ENCODE assay signal across 12 cellular contexts in the genomic region with DNA sequence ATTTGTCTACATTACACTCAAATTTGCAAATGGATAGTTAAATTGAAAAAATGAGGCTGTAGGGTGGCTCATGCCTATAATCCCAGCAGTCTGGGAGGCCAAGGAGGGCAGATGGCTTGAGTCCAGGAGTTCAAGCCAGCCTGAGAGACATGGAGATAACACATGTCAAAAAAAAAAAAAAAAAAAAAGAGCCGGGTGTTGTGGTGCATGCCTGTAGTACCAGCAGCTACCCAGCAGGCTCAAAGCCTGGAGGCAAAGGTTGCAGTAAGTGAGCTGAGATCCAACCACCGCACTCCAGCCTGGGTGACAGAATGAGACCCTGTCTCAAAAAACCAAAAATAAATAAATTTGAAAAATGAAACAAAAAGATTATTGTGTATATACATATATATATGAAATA.
A peak's percentile ranks its signal among the peaks of the same experiment; 100 is the strongest.
DNase-seq lines count a peak whose midpoint lies in the region; TF ChIP-seq lines count a peak whose summit lies in the region.
"Had no signal": no experiment of that assay in that cellular context is flagged by ENCODE, and none has a peak within 500 bp of the region (broad histone marks: within the 10 kb centered on the region; RNA-seq: fewer than 3 reads in every experiment).

No MANE protein-coding gene starts in this region.

- TF ChIP-seq CTCF in fibroblast of pulmonary artery (IDR thresholded peaks at IDR 0.05; ENCODE audit: low read length, missing control alignments) = peak; percentile 14
- TF ChIP-seq CTCF in smooth muscle cell (IDR thresholded peaks at IDR 0.05; ENCODE audit: borderline replicate concordance, insufficient read depth, poor library complexity, severe bottlenecking) = peak; percentile 11

- H3K4me3 ChIP-seq in fibroblast of pulmonary artery (replicated peaks; ENCODE audit: low read depth, low read length) (no peak overlapping the region), smooth muscle cell (no peak overlapping the region)
- H3K4me3 ChIP-seq: lung, upper lobe of right lung had no signal

- no peaks in the 10 kb centered on the region for H3K9me3 ChIP-seq in smooth muscle cell (replicated peaks; ENCODE audit: low read depth)
- H3K9me3 ChIP-seq: upper lobe of right lung had no signal

- H3K9ac ChIP-seq in smooth muscle cell (ENCODE audit: low read depth) = no peak overlapping the region

- no peaks in the 10 kb centered on the region for H3F3A ChIP-seq in smooth muscle cell (ENCODE audit: low read depth)

- DNase-seq in NCI-H82 (lab: John Stamatoyannopoulos, UW) (peak; percentile 76), NCI-H82 treated with DMSO at 0.1 percent for 48 hours (lab: John Stamatoyannopoulos, UW; ENCODE audit: unreplicated experiment) (no peak), NCI-H1694 (lab: John Stamatoyannopoulos, UW) (peak; percentile 12), fibroblast of pulmonary artery (ENCODE audit: low read depth) (no peak), smooth muscle cell (lab: John Stamatoyannopoulos, UW; ENCODE audit: unreplicated experiment) (no peak), RPMI8226 (no peak), GF-D8 (lab: John Stamatoyannopoulos, UW) (no peak)
- no peak for DNase-seq in stimulated activated CD4-positive, alpha-beta T cell treated with anti-CD3 and anti-CD28 coated beads, Interleukin-1b, Interleukin-23, amount 100 ng/mL, for 48 hours
- DNase-seq: stimulated activated naive CD4-positive, alpha-beta T cell; upper lobe of right lung had no signal

- H3K79me2 ChIP-seq in smooth muscle cell (ENCODE audit: low read depth) = no peaks in the 10 kb centered on the region

- no peak overlapping the region for H2AFZ ChIP-seq in smooth muscle cell (ENCODE audit: low read depth)

- H3K27ac ChIP-seq in smooth muscle cell (ENCODE audit: low read depth) = no peak overlapping the region
- H3K27ac ChIP-seq: upper lobe of right lung, VCaP had no signal

- H3K4me2 ChIP-seq in smooth muscle cell = no peak overlapping the region

- WGBS in smooth muscle cell (ENCODE audit: low lambda C conversion rate) = 55% methylated on average over 2 of the region's 2 CpGs

- no peaks in the 10 kb centered on the region for H3K4me1 ChIP-seq in smooth muscle cell (ENCODE audit: low read depth)
- H3K4me1 ChIP-seq: upper lobe of right lung had no signal

- H4K20me1 ChIP-seq in smooth muscle cell (ENCODE audit: low read depth) = no peaks in the 10 kb centered on the region

- H3K27me3 ChIP-seq in smooth muscle cell (ENCODE audit: low read depth) = no peaks in the 10 kb centered on the region
- H3K27me3 ChIP-seq: upper lobe of right lung had no signal

- H3K36me3 ChIP-seq in smooth muscle cell (ENCODE audit: low read depth) = no peaks in the 10 kb centered on the region
- H3K36me3 ChIP-seq: upper lobe of right lung had no signal

Comparison
In these comparisons a context has a peak if more than half of its experiments do, and no peak if none do; other contexts are left out.
1. DNase-seq: peak in NCI-H82 (single experiment) and NCI-H1694 (single experiment); none in NCI-H82 treated with DMSO at 0.1 percent for 48 hours (single experiment), fibroblast of pulmonary artery (single experiment), smooth muscle cell (single experiment), RPMI8226 (single experiment), GF-D8 (single experiment) and stimulated activated CD4-positive, alpha-beta T cell treated with anti-CD3 and anti-CD28 coated beads, Interleukin-1b, Interleukin-23, amount 100 ng/mL, for 48 hours (single experiment).